In genomic region chr2:136479696-136480095, GRCh38 we compare ENCODE assay signal across 29 cellular contexts.
"Had no signal": no experiment of that assay in that cellular context is flagged by ENCODE, and none has a peak within 500 bp of the region (broad histone marks: within the 10 kb centered on the region; RNA-seq: fewer than 3 reads in every experiment).

No MANE protein-coding gene starts in this region.

- H3K4me1 Mint-ChIP-seq: T-cell had no signal

- H3K9me3 ChIP-seq: SJCRH30 had no signal

- H3K4me3 ChIP-seq: PC-9, SJCRH30, SK-N-MC had no signal

- H3K4me2 ChIP-seq: PC-9 had no signal

- H3K27ac Mint-ChIP-seq: T-cell had no signal

- DNase-seq: Karpas-422, NCI-H1048, NCI-H1092 treated with DMSO at 0.1 percent for 48 hours, NCI-H1105 treated with DMSO at 0.1 percent for 48 hours, NCI-H1417, NCI-H1436, NCI-H146, NCI-H1694, NCI-H187, NCI-H1930, NCI-H2029 treated with DMSO at 0.1 percent for 48 hours, NCI-H2081 treated with DMSO at 0.1 percent for 48 hours, NCI-H2107, NCI-H2171, NCI-H226, NCI-H446 treated with DMSO at 0.1 percent for 48 hours, NCI-H510A, NCI-H524, NCI-H526, NCI-H69, NCI-H748 treated with DMSO at 0.1 percent for 48 hours, NCI-H82, PC-9, SHP77, SIG-M5, SJCRH30, T-cell had no signal

- H3K27ac ChIP-seq: PC-9, RWPE1, SJCRH30, SK-N-MC had no signal

- H3K4me1 ChIP-seq: SJCRH30 had no signal

- H3K36me3 ChIP-seq: SJCRH30 had no signal

- H2AFZ ChIP-seq: PC-9 had no signal

- H3K36me3 Mint-ChIP-seq: T-cell had no signal

- H3K4me3 Mint-ChIP-seq: T-cell had no signal
